In the genomic region with DNA sequence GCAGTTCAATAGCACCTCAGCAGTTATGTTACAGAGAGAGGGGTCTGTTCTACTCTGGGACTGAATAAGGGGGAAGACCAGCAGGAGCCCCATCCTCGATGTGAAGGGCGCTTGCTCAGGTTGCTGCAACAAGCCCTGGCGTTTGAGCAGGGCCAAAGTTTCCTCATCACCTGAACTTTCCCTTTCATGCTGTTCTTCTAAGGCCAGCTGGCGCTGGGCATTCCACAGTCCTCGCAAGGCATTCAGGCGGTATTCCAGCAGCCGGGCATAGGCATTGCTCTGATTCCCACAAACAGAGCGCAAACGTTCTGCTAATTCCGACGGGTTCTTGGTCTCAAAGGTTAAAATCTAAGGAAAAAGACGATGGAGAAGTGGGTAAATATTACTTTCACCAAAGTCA, we compare ENCODE assay signal across 23 cellular contexts.
DNase-seq lines count a peak whose midpoint lies in the region; ATAC-seq, FAIRE-seq and TF ChIP-seq lines count a peak whose summit lies in the region.
"Had no signal": no experiment of that assay in that cellular context is flagged by ENCODE, and none has a peak within 500 bp of the region (broad histone marks: within the 10 kb centered on the region; RNA-seq: fewer than 3 reads in every experiment).

No MANE protein-coding gene starts in this region.

- H3F3A ChIP-seq in GM23338 (replicated peaks; ENCODE audit: low read depth) = no peaks in the 10 kb centered on the region

- 0 out of 2 replicates have a peak, but pooled peaks cover 6% of the 10 kb centered on the region for H4K20me1 ChIP-seq in GM23338 (replicated peaks; ENCODE audit: insufficient read depth)
- no peaks in the 10 kb centered on the region for H4K20me1 ChIP-seq in K562 (replicated peaks; ENCODE audit: control insufficient read depth, insufficient read depth, low read length)

- H2AFZ ChIP-seq in GM23338 (no peak overlapping the region), K562 (ENCODE audit: low read depth, low read length) (no peak overlapping the region)

- 90% methylated on average over 12 of the region's 12 CpGs for WGBS in K562 (ENCODE audit: insufficient coverage, low coverage, missing lambda C conversion rate)
- WGBS in right lobe of liver (ENCODE audit: insufficient coverage, low coverage, low lambda C conversion rate, missing lambda C conversion rate) = 21% methylated on average over 12 of the region's 12 CpGs
- 91 to 96% methylated on average over 9 to 10 of the region's 12 CpGs for WGBS in gastroesophageal sphincter (ENCODE audit: low coverage in 1 of 2), 2 donors

- no peaks in the 10 kb centered on the region for H3K9me3 Mint-ChIP-seq in GM23338
- H3K9me3 Mint-ChIP-seq: CD4-positive, alpha-beta T cell; HFFc6; IgD-negative memory B cell had no signal

- no peaks in the 10 kb centered on the region for H3K9me3 ChIP-seq in K562 (replicated peaks; ENCODE audit: control insufficient read depth, insufficient read depth, low read depth, low read length)
- H3K9me3 ChIP-seq in right lobe of liver = no peaks in the 10 kb centered on the region
- no peaks in the 10 kb centered on the region for H3K9me3 ChIP-seq in Peyer's patch
- no peaks in the 10 kb centered on the region for H3K9me3 ChIP-seq in gastroesophageal sphincter
- H3K9me3 ChIP-seq: BE2C, Caco-2 had no signal

- no peak for TF ChIP-seq EP300 in K562 (IDR thresholded peaks at IDR 0.05; ENCODE audit: low read length)
- no peak for TF ChIP-seq EP300 in gastroesophageal sphincter (IDR thresholded peaks at IDR 0.05)

- H3K9ac ChIP-seq in K562 (ENCODE audit: insufficient read depth in 1 of 2, low read depth in 2 of 2, low read length in 2 of 2) = 0 out of 4 replicates have a peak overlapping the region, but pooled peaks of 1 of the 2 experiments have one; percentile 36

- H3K27me3 ChIP-seq in GM23338 (ENCODE audit: insufficient read depth) (no peaks in the 10 kb centered on the region), K562 (ENCODE audit: control insufficient read depth in 2 of 2, insufficient read depth in 2 of 2, low read length in 2 of 2) (no peaks in the 10 kb centered on the region), right lobe of liver (no peaks in the 10 kb centered on the region), Peyer's patch (no peaks in the 10 kb centered on the region), gastroesophageal sphincter (no peaks in the 10 kb centered on the region)
- H3K27me3 ChIP-seq: BE2C had no signal

- no peaks in the 10 kb centered on the region for H3K9me2 ChIP-seq in GM23338 (ENCODE audit: insufficient read depth)

- peaks cover 19% of the 10 kb centered on the region for H3K4me1 ChIP-seq in GM23338 (ENCODE audit: insufficient read depth)
- H3K4me1 ChIP-seq in K562 (replicated peaks in 1 of 2; ENCODE audit: control insufficient read depth in 2 of 2, insufficient read depth in 2 of 2, low read length in 2 of 2) = no peaks in the 10 kb centered on the region
- peaks cover 0 to 35% (median 7%) of the 10 kb centered on the region in 4 donors for H3K4me1 ChIP-seq in right lobe of liver
- no peaks in the 10 kb centered on the region for H3K4me1 ChIP-seq in Peyer's patch
- H3K4me1 ChIP-seq in gastroesophageal sphincter = peaks cover 0 to 35% (median 0%) of the 10 kb centered on the region in 3 donors
- H3K4me1 ChIP-seq: BE2C, Caco-2 had no signal

- no peak overlapping the region for H3K27ac ChIP-seq in GM23338 (ENCODE audit: low read depth)
- no peak overlapping the region for H3K27ac ChIP-seq in K562 (ENCODE audit: extremely low read depth, low read depth, low read length)
- H3K27ac ChIP-seq in right lobe of liver = no peak overlapping the region
- H3K27ac ChIP-seq in Peyer's patch = no peak overlapping the region
- H3K27ac ChIP-seq in gastroesophageal sphincter = no peak overlapping the region
- H3K27ac ChIP-seq: HL-60 had no signal

- CTCF ChIA-PET in K562 (lab: Yijun Ruan, JAX; ENCODE audit: low intra/inter-chr PET ratio) = no interaction called here

- H3K4me2 ChIP-seq in GM23338 (no peak overlapping the region), K562 (ENCODE audit: insufficient read depth, low read length) (no peak overlapping the region)

- TF ChIP-seq POLR2A in K562 (conservative IDR thresholded peaks at IDR 0.05) (no peak), right lobe of liver (IDR thresholded peaks at IDR 0.05) (no peak), Peyer's patch (IDR thresholded peaks at IDR 0.05) (no peak), gastroesophageal sphincter (IDR thresholded peaks at IDR 0.05) (no peak), GM18505 (IDR thresholded peaks at IDR 0.05; ENCODE audit: borderline replicate concordance, extremely low read depth, insufficient read depth, insufficient read length) (no peak)

- POLR2A ChIA-PET in K562 (lab: Yijun Ruan, JAX) = interaction anchor here (0.6 kb wide), 1 partner anchor 50 kb away, joined by 3 read pairs; no protein-coding TSS in a partner anchor

- in situ Hi-C loops in K562 (cut with MboI) = no loop called here

- H3K36me3 Mint-ChIP-seq in GM23338 (ENCODE audit: low read depth) = no peaks in the 10 kb centered on the region

- TSS peak; percentile 30 for BruUV-seq in K562 (replicated peaks; lab: Mats Ljungman, UMichigan)

- H3K27me3 Mint-ChIP-seq in GM23338 (ENCODE audit: insufficient read depth, low read depth, poor library complexity) = peaks cover 2% of the 10 kb centered on the region
- H3K27me3 Mint-ChIP-seq: CD4-positive, alpha-beta T cell; IgD-negative memory B cell had no signal

- peaks cover 23% of the 10 kb centered on the region for H3K4me1 Mint-ChIP-seq in GM23338

- TF ChIP-seq CTCF in GM23338 (conservative IDR thresholded peaks at IDR 0.05; ENCODE audit: low read depth in 2 of 2) = no peak
- no peak for TF ChIP-seq CTCF in K562 (IDR thresholded peaks at IDR 0.05 in 2 of 3, conservative IDR thresholded peaks at IDR 0.05 in 1 of 3; ENCODE audit: insufficient read depth in 2 of 3, low read depth in 1 of 3, low read length in 3 of 3)
- TF ChIP-seq CTCF in right lobe of liver (IDR thresholded peaks at IDR 0.05) = no peak
- TF ChIP-seq CTCF in Peyer's patch (IDR thresholded peaks at IDR 0.05) = no peak
- no peak for TF ChIP-seq CTCF in gastroesophageal sphincter (IDR thresholded peaks at IDR 0.05)

- H3K4me3 Mint-ChIP-seq in GM23338 = no peak overlapping the region
- H3K4me3 Mint-ChIP-seq: CD4-positive, alpha-beta T cell; HFFc6; IgD-negative memory B cell had no signal

- ATAC-seq in GM23338 = no peak
- ATAC-seq in K562 = no peak
- ATAC-seq in right lobe of liver = peak; percentile 91 to 96 (median 94)
- ATAC-seq in gastroesophageal sphincter = no peak
- no peak for ATAC-seq in GM18505 (IDR thresholded peaks at IDR 0.05; ENCODE audit: unreplicated experiment)
- no peak for ATAC-seq in GM18519 (IDR thresholded peaks at IDR 0.05; ENCODE audit: low FRiP score, unreplicated experiment)
- ATAC-seq: HCT116 had no signal

- H3K27ac Mint-ChIP-seq in GM23338 = peak overlapping the region; percentile 49; the same call in 1 of the 2 replicates
- H3K27ac Mint-ChIP-seq: CD4-positive, alpha-beta T cell; HFFc6; IgD-negative memory B cell had no signal

- no peak overlapping the region for H3K4me3 ChIP-seq in GM23338
- H3K4me3 ChIP-seq in K562 = no peak overlapping the region
- no peak overlapping the region for H3K4me3 ChIP-seq in right lobe of liver
- H3K4me3 ChIP-seq in Peyer's patch = no peak overlapping the region
- no peak overlapping the region for H3K4me3 ChIP-seq in gastroesophageal sphincter

- TF ChIP-seq RAD21 in K562 (CRISPR knock-in tag; conservative IDR thresholded peaks at IDR 0.05 in 1 of 2, IDR thresholded peaks at IDR 0.05 in 1 of 2) = no peak

- FAIRE-seq in K562 (lab: Jason Lieb, UNC) = no peak
- FAIRE-seq: A204.1, D721Med had no signal

- H3K79me2 ChIP-seq in GM23338 (replicated peaks; ENCODE audit: insufficient read depth) = no peaks in the 10 kb centered on the region; the same call in 1 of the 2 replicates
- no peaks in the 10 kb centered on the region for H3K79me2 ChIP-seq in K562 (ENCODE audit: control insufficient read depth, insufficient read depth, low read length)

- no peak for DNase-seq in GM23338 (ENCODE audit: low spot score)
- no peak for DNase-seq in K562 (ENCODE audit: extremely low read depth in 1 of 4, low spot score in 3 of 4)
- DNase-seq in right lobe of liver = peak; percentile 57 to 88 (median 82)
- no peak for DNase-seq in Peyer's patch
- DNase-seq: ACHN; BE2C; C1 segment of cervical spinal cord; Caco-2; CD4-positive, alpha-beta T cell; DMS79; GF-D8; GOT3; H7; HFFc6; KG1 had no signal

- H3K36me3 ChIP-seq in GM23338 (ENCODE audit: insufficient read depth) (peaks cover 1% of the 10 kb centered on the region; the same call in 1 of the 2 replicates), K562 (ENCODE audit: control insufficient read depth, insufficient read depth, low read length) (peaks cover 26% of the 10 kb centered on the region), right lobe of liver (no peaks in the 10 kb centered on the region), Peyer's patch (peaks cover 0 to under 1% (median 0%) of the 10 kb centered on the region in 3 donors), gastroesophageal sphincter (peaks cover 0 to 16% of the 10 kb centered on the region in 2 donors)
- H3K36me3 ChIP-seq: BE2C had no signal

- H3K9me1 ChIP-seq in K562 (ENCODE audit: control insufficient read depth, insufficient read depth, low read length) = no peaks in the 10 kb centered on the region

- intact Hi-C loops in K562 (cut with micrococcal nuclease) = no loop called here
- intact Hi-C loops in right lobe of liver (cut with DNase I) = no loop called here

TF ChIP-seq in GM23338, 12 proteins besides CTCF, POLR2A, EP300 and RAD21 (continues in another document):
- TF ChIP-seq JUNB (IDR thresholded peaks at IDR 0.05; ENCODE audit: unreplicated experiment) = no peak

TF ChIP-seq in K562, 482 proteins besides CTCF, POLR2A, EP300 and RAD21 (continues in another document):
- TF ChIP-seq DNMT1 (IDR thresholded peaks at IDR 0.05) = no peak
- TF ChIP-seq ZNF445 (CRISPR knock-in tag; IDR thresholded peaks at IDR 0.05; ENCODE audit: low read depth) = no peak
- TF ChIP-seq SIN3A (IDR thresholded peaks at IDR 0.05; ENCODE audit: borderline replicate concordance in 2 of 2, control insufficient read depth in 1 of 2, low read depth in 2 of 2, low read length in 2 of 2) = no peak
- TF ChIP-seq, protein P1, sequence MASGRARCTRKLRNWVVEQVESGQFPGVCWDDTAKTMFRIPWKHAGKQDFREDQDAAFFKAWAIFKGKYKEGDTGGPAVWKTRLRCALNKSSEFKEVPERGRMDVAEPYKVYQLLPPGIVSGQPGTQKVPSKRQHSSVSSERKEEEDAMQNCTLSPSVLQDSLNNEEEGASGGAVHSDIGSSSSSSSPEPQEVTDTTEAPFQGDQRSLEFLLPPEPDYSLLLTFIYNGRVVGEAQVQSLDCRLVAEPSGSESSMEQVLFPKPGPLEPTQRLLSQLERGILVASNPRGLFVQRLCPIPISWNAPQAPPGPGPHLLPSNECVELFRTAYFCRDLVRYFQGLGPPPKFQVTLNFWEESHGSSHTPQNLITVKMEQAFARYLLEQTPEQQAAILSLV (tag; IDR thresholded peaks at IDR 0.05) = no peak
- TF ChIP-seq PURB (CRISPR knock-in tag; IDR thresholded peaks at IDR 0.05; ENCODE audit: low read depth) = no peak

Comparison
In these comparisons a context has a peak if more than half of its experiments do, and no peak if none do; other contexts are left out.
1. ATAC-seq: peak in right lobe of liver (4 of 4); none in GM23338 (single experiment), K562 (single experiment), gastroesophageal sphincter (single experiment), GM18505 (single experiment) and GM18519 (single experiment).
2. DNase-seq: peak in right lobe of liver (3 of 3); none in GM23338 (single experiment), K562 (0 of 4) and Peyer's patch (0 of 3).